25 cellular contexts compared by ENCODE assay signal in genomic region chr22:36815558-36816337, GRCh38. TPM values are rescaled to one million over a fixed set of nuclear protein-coding genes. Genes with fewer than 3 reads are reported as not detected.
DNase-seq lines count a peak whose midpoint lies in the region; ATAC-seq, FAIRE-seq and TF ChIP-seq lines count a peak whose summit lies in the region.
"Had no signal": no experiment of that assay in that cellular context is flagged by ENCODE, and none has a peak within 500 bp of the region (broad histone marks: within the 10 kb centered on the region; RNA-seq: fewer than 3 reads in every experiment).

No MANE protein-coding gene starts in this region.

- 19% methylated on average over 8 of the region's 8 CpGs for WGBS in A549 (ENCODE audit: missing lambda C conversion rate)
- 49 to 50% methylated on average over 8 of the region's 8 CpGs for WGBS in ectodermal cell, 2 experiments
- WGBS in mesendoderm (ENCODE audit: extremely low coverage, insufficient coverage, low lambda C conversion rate): no CpG with 5 or more reads among the region's 8 CpGs

- no peak overlapping the region for H3K9ac ChIP-seq in mesendoderm (ENCODE audit: low read length)

- ATAC-seq in A549 (peak in 1 of 2 experiments; percentile 32; a peak in 3 of 6 replicates), HG03175 (IDR thresholded peaks at IDR 0.05; ENCODE audit: unreplicated experiment) (no peak)
- ATAC-seq: gastrocnemius medialis, GM12878, HCT116 had no signal

- no peak for TF ChIP-seq EP300 in A549 (IDR thresholded peaks at IDR 0.05)

- no peak overlapping the region for H2AK5ac ChIP-seq in mesendoderm (ENCODE audit: low read length)

- H3K36me3 ChIP-seq in HEK293 (ENCODE audit: control insufficient read depth in 2 of 2, insufficient read depth in 1 of 2, low read length in 2 of 2): no peaks in the 10 kb centered on the region
- no peaks in the 10 kb centered on the region for H3K36me3 ChIP-seq in ectodermal cell (ENCODE audit: control insufficient read depth, insufficient read depth, low read length)
- no peaks in the 10 kb centered on the region for H3K36me3 ChIP-seq in mesendoderm (ENCODE audit: control insufficient read depth, insufficient read depth, low read length)
- H3K36me3 ChIP-seq: gastrocnemius medialis had no signal

- peaks cover 62% of the 10 kb centered on the region for H3K27me3 ChIP-seq in ectodermal cell (ENCODE audit: control insufficient read depth, insufficient read depth, low read length, poor library complexity, severe bottlenecking)
- peaks cover 11% of the 10 kb centered on the region for H3K27me3 ChIP-seq in mesendoderm (ENCODE audit: insufficient read depth, low read length, poor library complexity)

- TF ChIP-seq POLR2A in A549 (IDR thresholded peaks at IDR 0.05; ENCODE audit: low read length): no peak

- H3K27ac ChIP-seq in A549: no peak overlapping the region
- no peak overlapping the region for H3K27ac ChIP-seq in HEK293 (ENCODE audit: extremely low read depth, low read depth, low read length)
- H3K27ac ChIP-seq in ectodermal cell (ENCODE audit: insufficient read depth, low read depth, low read length, poor library complexity, severe bottlenecking): no peak overlapping the region
- no peak overlapping the region for H3K27ac ChIP-seq in mesendoderm (ENCODE audit: low read depth, low read length)
- H3K27ac ChIP-seq: gastrocnemius medialis, VCaP had no signal

- H3K4me1 ChIP-seq in A549 (no peaks in the 10 kb centered on the region), HEK293 (ENCODE audit: control insufficient read depth, insufficient read depth, low read length) (peaks cover 12% of the 10 kb centered on the region), ectodermal cell (ENCODE audit: control insufficient read depth, insufficient read depth, low read length) (peaks cover 36% of the 10 kb centered on the region), mesendoderm (ENCODE audit: control insufficient read depth, low read depth, low read length) (no peaks in the 10 kb centered on the region)
- H3K4me1 ChIP-seq: Caco-2 had no signal

- no peak for FAIRE-seq in A549 (lab: Jason Lieb, UNC)
- FAIRE-seq: colon, GM12878, urothelium cell line had no signal

- POLR2A ChIA-PET in A549 (lab: Yijun Ruan, JAX) (no interaction called here), HEK293 (lab: Yijun Ruan, JAX) (no interaction called here), GM10248 (lab: Yijun Ruan, JAX) (no interaction called here)

- H2BK120ac ChIP-seq in mesendoderm (ENCODE audit: low read depth, low read length): no peak overlapping the region

- CTCF ChIA-PET in A549 (lab: Yijun Ruan, JAX): interaction anchor here (0.9 to 1.1 kb wide), 2 partner anchors 33 to 40 kb away, joined by 3 to 5 read pairs; no protein-coding TSS in a partner anchor
- CTCF ChIA-PET in HEK293 (lab: Yijun Ruan, JAX): interaction anchor here (0.6 to 1.5 kb wide), 2 partner anchors 41 kb away, joined by 3 to 9 read pairs; no protein-coding TSS in a partner anchor
- CTCF ChIA-PET in GM10248 (lab: Yijun Ruan, JAX): no interaction called here

- no peak for TF ChIP-seq RAD21 in A549 (conservative IDR thresholded peaks at IDR 0.05 in 1 of 2, IDR thresholded peaks at IDR 0.05 in 1 of 2)

- H3K79me2 ChIP-seq in mesendoderm (ENCODE audit: control insufficient read depth, insufficient read depth, low read length): no peaks in the 10 kb centered on the region

- no peak overlapping the region for H3K23ac ChIP-seq in mesendoderm (ENCODE audit: low read length)

- H3K79me1 ChIP-seq in mesendoderm (ENCODE audit: low read length): no peaks in the 10 kb centered on the region

- no peak overlapping the region for H2BK15ac ChIP-seq in mesendoderm (replicated peaks; ENCODE audit: low read depth)

- no peak overlapping the region for H3K4me3 ChIP-seq in A549
- H3K4me3 ChIP-seq in HEK293 (ENCODE audit: low read depth, low read length): no peak overlapping the region
- H3K4me3 ChIP-seq in ectodermal cell (ENCODE audit: insufficient read depth, low read depth, low read length): peak overlapping the region; percentile 43
- no peak overlapping the region for H3K4me3 ChIP-seq in mesendoderm (ENCODE audit: low read length)
- H3K4me3 ChIP-seq: GM12878 had no signal

- peak overlapping the region; percentile 17 for H3K56ac ChIP-seq in mesendoderm (ENCODE audit: low read length)

- H3K4me2 ChIP-seq in A549 (peak overlapping the region; percentile 96), mesendoderm (ENCODE audit: low read length) (peak overlapping the region; percentile 90)

- H2BK5ac ChIP-seq in mesendoderm (ENCODE audit: low read length): no peak overlapping the region

- H4K5ac ChIP-seq in mesendoderm (ENCODE audit: low read length): no peak overlapping the region

- no peaks in the 10 kb centered on the region for H3K9me3 ChIP-seq in A549
- H3K9me3 ChIP-seq in HEK293 (ENCODE audit: control insufficient read depth, insufficient read depth, low read depth, low read length): no peaks in the 10 kb centered on the region
- H3K9me3 ChIP-seq in ectodermal cell (ENCODE audit: control insufficient read depth, low read length): no peaks in the 10 kb centered on the region
- H3K9me3 ChIP-seq: Caco-2, gastrocnemius medialis had no signal

- H3K4ac ChIP-seq in mesendoderm (ENCODE audit: low read depth, low read length): no peak overlapping the region

- TF ChIP-seq CTCF in A549 (IDR thresholded peaks at IDR 0.05): no peak
- no peak for TF ChIP-seq CTCF in HEK293 (tag by site-specific recombination; IDR thresholded peaks at IDR 0.05)
- no peak for TF ChIP-seq CTCF in GM10248 (IDR thresholded peaks at IDR 0.05; ENCODE audit: control extremely low read depth, extremely low read depth, low read depth, missing control alignments)

- no peak overlapping the region for H3K18ac ChIP-seq in mesendoderm (ENCODE audit: low read length)

- no peak overlapping the region for H4K8ac ChIP-seq in mesendoderm (ENCODE audit: low read depth, low read length)

- DNase-seq in A549 (ENCODE audit: low read depth in 1 of 2, low spot score in 1 of 2) (no peak), mesendoderm (no peak), AG08396 (ENCODE audit: low spot score) (no peak), GM10248 (ENCODE audit: extremely low spot score) (no peak)
- no peak for DNase-seq in activated CD8-positive, alpha-beta memory T cell treated with anti-CD3 and anti-CD28 coated beads, Interleukin-2, amount 50 U/mL, for 4 hours
- DNase-seq: activated CD4-positive, alpha-beta T cell treated with anti-CD3 and anti-CD28 coated beads, Interleukin-2, amount 50 U/mL, for 1 hour; Caco-2; DND-41; gastrocnemius medialis; naive B cell; NCI-H1105; NCI-H2029; stimulated activated CD4-positive, alpha-beta T cell treated with anti-CD3 and anti-CD28 coated beads, Interleukin-12 subunit alpha, Interleukin-12 subunit beta, amount 100 ng/mL, for 4 hours; stimulated activated CD4-positive, alpha-beta T cell treated with anti-CD3 and anti-CD28 coated beads, Interleukin-4, amount 100 ng/mL, for 4 hours; stimulated activated naive CD4-positive, alpha-beta T cell had no signal

TF ChIP-seq in A549, 52 proteins besides CTCF, POLR2A, EP300 and RAD21 (continues in another document):
- no peak for TF ChIP-seq MAZ (IDR thresholded peaks at IDR 0.05; ENCODE audit: borderline replicate concordance, low read depth, low read length)

TF ChIP-seq in HEK293, 187 proteins besides CTCF, POLR2A, EP300 and RAD21 (continues in another document):
- TF ChIP-seq ZSCAN30 (tag by site-specific recombination; IDR thresholded peaks at IDR 0.05): no peak
- no peak for TF ChIP-seq IKZF3 (tag by site-specific recombination; IDR thresholded peaks at IDR 0.05)
- TF ChIP-seq HOXA7 (CRISPR knock-in tag; IDR thresholded peaks at IDR 0.05; ENCODE audit: borderline replicate concordance): no peak

RNA-seq across cellular contexts. Expression of gene PVALB, which starts 1.1 kb away (rescaled TPM):
- polyA plus RNA-seq in A549 (2011; rRNA removed) (not detected in 2 replicates), A549 (2017; fragmentation: RNase III; extraction: RNeasy Plus Mini Kit Qiagen cat#74134 plus additional on column Dnase treatment) (not detected in 3 replicates)
- polyA plus RNA-seq in A549 (2012; cell fraction: cytosol; rRNA removed): not detected in 2 replicates
- not detected in 2 replicates for polyA plus RNA-seq in A549 (2012; cell fraction: nucleus; rRNA removed)
- polyA minus RNA-seq in A549 (2011; rRNA and poly(A)+ RNA removed): not detected in 2 replicates
- 2.2 TPM for polyA plus RNA-seq in ectodermal cell (2013, experiment 1 of 4)
- 1.1 TPM for polyA plus RNA-seq in ectodermal cell (2013, experiment 2 of 4)
- 1.8 TPM for polyA plus RNA-seq in ectodermal cell (2013, experiment 3 of 4)
- 2.1 TPM for polyA plus RNA-seq in ectodermal cell (2013, experiment 4 of 4)
- 1.1 TPM for polyA plus RNA-seq in mesendoderm (2013, experiment 1 of 2)
- 1.7 TPM for polyA plus RNA-seq in mesendoderm (2013, experiment 2 of 2)
- polyA plus RNA-seq: BJ, GM12878, IgD-negative memory B cell had no signal

RNA-seq across cellular contexts. Expression of gene IFT27, which starts 39.8 kb away (rescaled TPM):
- polyA plus RNA-seq in A549 (2011; rRNA removed) (24.6 and 26.4 TPM in 2 replicates), A549 (2017; fragmentation: RNase III; extraction: RNeasy Plus Mini Kit Qiagen cat#74134 plus additional on column Dnase treatment) (17.5 to 17.6 TPM (median 17.5 TPM) in 3 replicates)
- 21.7 and 24.8 TPM in 2 replicates for polyA plus RNA-seq in A549 (2012; cell fraction: cytosol; rRNA removed)
- polyA plus RNA-seq in A549 (2012; cell fraction: nucleus; rRNA removed): 25.5 and 33.5 TPM in 2 replicates
- polyA minus RNA-seq in A549 (2011; rRNA and poly(A)+ RNA removed): 11.0 and 15.1 TPM in 2 replicates
- polyA plus RNA-seq in ectodermal cell (2013, experiment 1 of 4): 49.9 TPM
- 56.8 TPM for polyA plus RNA-seq in ectodermal cell (2013, experiment 2 of 4)
- polyA plus RNA-seq in ectodermal cell (2013, experiment 3 of 4): 48.7 TPM
- 48.9 TPM for polyA plus RNA-seq in ectodermal cell (2013, experiment 4 of 4)
- polyA plus RNA-seq in mesendoderm (2013, experiment 1 of 2): 22.0 TPM
- 21.5 TPM for polyA plus RNA-seq in mesendoderm (2013, experiment 2 of 2)

RNA-seq across cellular contexts. Expression of gene NCF4, which starts 45.1 kb away (rescaled TPM):
- not detected in 2 replicates for polyA plus RNA-seq in A549 (2011; rRNA removed)
- polyA plus RNA-seq in A549 (2012; cell fraction: cytosol; rRNA removed): 0.03 TPM in 1 of 2 replicates, not detected in the other
- polyA plus RNA-seq in A549 (2012; cell fraction: nucleus; rRNA removed): not detected in 2 replicates
- not detected in 3 replicates for polyA plus RNA-seq in A549 (2017; fragmentation: RNase III; extraction: RNeasy Plus Mini Kit Qiagen cat#74134 plus additional on column Dnase treatment)
- polyA minus RNA-seq in A549 (2011; rRNA and poly(A)+ RNA removed): not detected in 2 replicates
- not detected for polyA plus RNA-seq in ectodermal cell (2013, experiment 1 of 4)
- polyA plus RNA-seq in ectodermal cell (2013, experiment 2 of 4): not detected
- polyA plus RNA-seq in ectodermal cell (2013, experiment 3 of 4): not detected
- polyA plus RNA-seq in ectodermal cell (2013, experiment 4 of 4): not detected
- polyA plus RNA-seq in mesendoderm (2013, experiment 1 of 2): not detected
- polyA plus RNA-seq in mesendoderm (2013, experiment 2 of 2): not detected
- polyA plus RNA-seq: BJ had no signal
